In the genomic region with DNA sequence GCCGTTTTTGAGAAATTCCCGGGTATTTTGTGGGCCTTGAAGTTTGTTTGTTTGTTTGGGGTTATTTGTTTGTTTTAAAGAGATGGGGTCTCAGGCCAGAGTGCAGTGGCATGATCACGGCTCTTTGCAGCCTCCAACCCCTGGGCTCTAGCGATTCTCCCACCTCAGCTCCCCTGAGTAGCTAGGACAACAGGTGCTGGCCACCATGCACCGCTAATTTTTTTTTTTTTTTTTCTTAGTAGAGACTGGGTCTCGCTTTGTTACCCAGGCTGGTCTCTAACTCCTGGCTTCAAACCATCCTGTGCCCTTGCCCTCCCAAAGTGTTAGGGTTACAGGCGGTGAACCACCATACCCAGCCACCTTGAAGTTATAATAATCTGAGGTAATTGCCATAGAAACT, we compare ENCODE assay signal across 9 cellular contexts. TPM values are rescaled to one million over a fixed set of nuclear protein-coding genes. Genes with fewer than 3 reads are reported as not detected.
DNase-seq lines count a peak whose midpoint lies in the region; ATAC-seq and TF ChIP-seq lines count a peak whose summit lies in the region.
"Had no signal": no experiment of that assay in that cellular context is flagged by ENCODE, and none has a peak within 500 bp of the region (broad histone marks: within the 10 kb centered on the region; RNA-seq: fewer than 3 reads in every experiment).

No MANE protein-coding gene starts in this region.

- H3K27me3 Mint-ChIP-seq in activated T-cell treated with anti-CD3 and anti-CD28 coated beads, Interleukin-2, amount 50 U/mL, for 24 hours: no peaks in the 10 kb centered on the region
- no peaks in the 10 kb centered on the region for H3K27me3 Mint-ChIP-seq in activated CD8-positive, alpha-beta T cell treated with anti-CD3 and anti-CD28 coated beads for 36 hours
- H3K27me3 Mint-ChIP-seq in stimulated activated naive B cell treated with anti-CD40 and anti-IgM and Interleukin-4, amounts not matched to agents 10 μg/mL and 1 μg/mL and 100 μg/mL, for 72 hours: no peaks in the 10 kb centered on the region

- CTCF ChIA-PET in activated CD8-positive, alpha-beta T cell treated with anti-CD3 and anti-CD28 coated beads for 36 hours (lab: Charles Lee): interaction anchor here (1.2 to 3.1 kb wide), 4 partner anchors 8 to 125 kb away, joined by 3 to 19 read pairs (median 16); partner anchors contain the start of gene S100A14

- TF ChIP-seq CTCF in activated CD8-positive, alpha-beta T cell treated with anti-CD3 and anti-CD28 coated beads for 36 hours (IDR thresholded peaks at IDR 0.05): no peak

- ATAC-seq in activated CD8-positive, alpha-beta T cell treated with anti-CD3 and anti-CD28 coated beads for 36 hours: no peak
- ATAC-seq in right cardiac atrium (no peak), GM21423 (IDR thresholded peaks at IDR 0.05; ENCODE audit: unreplicated experiment) (no peak), HG02981 (IDR thresholded peaks at IDR 0.05; ENCODE audit: unreplicated experiment) (no peak)
- ATAC-seq in stimulated activated naive B cell treated with anti-CD40 and anti-IgM and Interleukin-4, amounts not matched to agents 10 μg/mL and 1 μg/mL and 100 μg/mL, for 72 hours (replicated peaks): no peak

- peak overlapping the region; percentile 98 for H3K4me3 Mint-ChIP-seq in activated T-cell treated with anti-CD3 and anti-CD28 coated beads, Interleukin-2, amount 50 U/mL, for 24 hours
- H3K4me3 Mint-ChIP-seq in activated CD8-positive, alpha-beta T cell treated with anti-CD3 and anti-CD28 coated beads for 36 hours: peak overlapping the region; percentile 100
- H3K4me3 Mint-ChIP-seq in stimulated activated naive B cell treated with anti-CD40 and anti-IgM and Interleukin-4, amounts not matched to agents 10 μg/mL and 1 μg/mL and 100 μg/mL, for 72 hours: peak overlapping the region; percentile 71 to 97

- H3K4me1 Mint-ChIP-seq in activated T-cell treated with anti-CD3 and anti-CD28 coated beads, Interleukin-2, amount 50 U/mL, for 24 hours (ENCODE audit: low read depth): peaks cover 50% of the 10 kb centered on the region
- peaks cover 48% of the 10 kb centered on the region for H3K4me1 Mint-ChIP-seq in activated CD8-positive, alpha-beta T cell treated with anti-CD3 and anti-CD28 coated beads for 36 hours (ENCODE audit: low read depth)
- peaks cover 16 to 36% of the 10 kb centered on the region in 2 donors for H3K4me1 Mint-ChIP-seq in stimulated activated naive B cell treated with anti-CD40 and anti-IgM and Interleukin-4, amounts not matched to agents 10 μg/mL and 1 μg/mL and 100 μg/mL, for 72 hours

- intact Hi-C loops in activated CD8-positive, alpha-beta T cell treated with anti-CD3 and anti-CD28 coated beads for 36 hours (cut with micrococcal nuclease): no loop called here
- intact Hi-C loops in right cardiac atrium (cut with DNase I): no loop called here

- POLR2A ChIA-PET in activated CD8-positive, alpha-beta T cell treated with anti-CD3 and anti-CD28 coated beads for 36 hours (lab: Charles Lee): interaction anchor here (0.7 to 6.3 kb wide), 8 partner anchors 11 to 506 kb away, joined by 4 to 72 read pairs (median 26); partner anchors contain the start of genes ILF2, S100A6 and SNAPIN

- H3K27ac ChIP-seq in right cardiac atrium (ENCODE audit: low read length): peak overlapping the region; percentile 75
- H3K27ac ChIP-seq: SJSA1 had no signal

- no peak for DNase-seq in activated T-cell treated with anti-CD3 and anti-CD28 coated beads, Interleukin-2, amount 50 U/mL, for 24 hours
- no peak for DNase-seq in activated T-cell treated with anti-CD3 and anti-CD28 coated beads, Interleukin-2, amount 50 U/mL, for 1 hour
- no peak for DNase-seq in activated CD8-positive, alpha-beta T cell treated with anti-CD3 and anti-CD28 coated beads for 36 hours
- no peak for DNase-seq in right cardiac atrium
- no peak for DNase-seq in stimulated activated naive B cell treated with anti-CD40 and anti-IgM and Interleukin-4, amounts not matched to agents 10 μg/mL and 1 μg/mL and 100 μg/mL, for 72 hours
- DNase-seq in SIG-M5 (lab: John Stamatoyannopoulos, UW): no peak

- no peaks in the 10 kb centered on the region for H3K27me3 ChIP-seq in right cardiac atrium (ENCODE audit: control insufficient read depth, insufficient read depth)
- H3K27me3 ChIP-seq: SJSA1 had no signal

- peaks cover 70% of the 10 kb centered on the region for H3K36me3 Mint-ChIP-seq in activated T-cell treated with anti-CD3 and anti-CD28 coated beads, Interleukin-2, amount 50 U/mL, for 24 hours (ENCODE audit: low read depth)
- H3K36me3 Mint-ChIP-seq in activated CD8-positive, alpha-beta T cell treated with anti-CD3 and anti-CD28 coated beads for 36 hours (ENCODE audit: low read depth): peaks cover 52% of the 10 kb centered on the region
- H3K36me3 Mint-ChIP-seq in stimulated activated naive B cell treated with anti-CD40 and anti-IgM and Interleukin-4, amounts not matched to agents 10 μg/mL and 1 μg/mL and 100 μg/mL, for 72 hours: peaks cover 25 to 36% of the 10 kb centered on the region in 2 donors

- H3K4me1 ChIP-seq in right cardiac atrium (ENCODE audit: control insufficient read depth, insufficient read depth, low read length): peaks cover 11% of the 10 kb centered on the region

- H3K27ac Mint-ChIP-seq in activated T-cell treated with anti-CD3 and anti-CD28 coated beads, Interleukin-2, amount 50 U/mL, for 24 hours: peak overlapping the region; percentile 100
- peak overlapping the region; percentile 99 for H3K27ac Mint-ChIP-seq in activated CD8-positive, alpha-beta T cell treated with anti-CD3 and anti-CD28 coated beads for 36 hours
- peak overlapping the region; percentile 14 for H3K27ac Mint-ChIP-seq in stimulated activated naive B cell treated with anti-CD40 and anti-IgM and Interleukin-4, amounts not matched to agents 10 μg/mL and 1 μg/mL and 100 μg/mL, for 72 hours

- WGBS in right cardiac atrium: 83% methylated on average over 7 of the region's 7 CpGs

- H3K9me3 ChIP-seq in right cardiac atrium (ENCODE audit: control insufficient read depth, low read length): no peaks in the 10 kb centered on the region
- H3K9me3 ChIP-seq: SJSA1 had no signal

- H3K9me3 Mint-ChIP-seq in activated T-cell treated with anti-CD3 and anti-CD28 coated beads, Interleukin-2, amount 50 U/mL, for 24 hours: no peaks in the 10 kb centered on the region
- peaks cover 4% of the 10 kb centered on the region for H3K9me3 Mint-ChIP-seq in activated CD8-positive, alpha-beta T cell treated with anti-CD3 and anti-CD28 coated beads for 36 hours
- peaks cover 3% of the 10 kb centered on the region in 2 donors for H3K9me3 Mint-ChIP-seq in stimulated activated naive B cell treated with anti-CD40 and anti-IgM and Interleukin-4, amounts not matched to agents 10 μg/mL and 1 μg/mL and 100 μg/mL, for 72 hours

- H3K4me3 ChIP-seq in right cardiac atrium (ENCODE audit: low read length): peak overlapping the region; percentile 12

RNA-seq across cellular contexts. Expression of gene CHTOP, which starts 2.0 kb away (rescaled TPM):
- 10 to 100 TPM; 76.8 to 83.2 TPM for total RNA-seq in activated CD8-positive, alpha-beta T cell treated with anti-CD3 and anti-CD28 coated beads for 36 hours
- total RNA-seq in right cardiac atrium: 10 to 100 TPM; 56.1 to 75.3 (median 66.1) TPM
- polyA plus RNA-seq in right cardiac atrium: 65.0 TPM

RNA-seq across cellular contexts. Expression of gene S100A1, which starts 7.6 kb away (rescaled TPM):
- total RNA-seq in activated CD8-positive, alpha-beta T cell treated with anti-CD3 and anti-CD28 coated beads for 36 hours: not detected
- total RNA-seq in right cardiac atrium: 1,000 to 10,000 TPM; 1,233 to 1,764 (median 1,522) TPM
- polyA plus RNA-seq in right cardiac atrium: 2,571 TPM

RNA-seq across cellular contexts. Expression of gene S100A13, which starts 8.6 kb away (rescaled TPM):
- 1 to 10 TPM; 8.1 to 9.4 TPM for total RNA-seq in activated CD8-positive, alpha-beta T cell treated with anti-CD3 and anti-CD28 coated beads for 36 hours
- total RNA-seq in right cardiac atrium: 100 to 1,000 TPM; 183 to 265 (median 220) TPM
- 295 TPM for polyA plus RNA-seq in right cardiac atrium

RNA-seq across cellular contexts. Expression of gene S100A14, which starts 19.7 kb away (rescaled TPM):
- total RNA-seq in activated CD8-positive, alpha-beta T cell treated with anti-CD3 and anti-CD28 coated beads for 36 hours: not detected
- total RNA-seq in right cardiac atrium: 1 to 10 TPM; 2.5 to 5.6 (median 3.8) TPM
- polyA plus RNA-seq in right cardiac atrium: 4.3 TPM
- total RNA-seq: SJSA1 had no signal

RNA-seq across cellular contexts. Expression of gene SNAPIN, which starts 22.6 kb away (rescaled TPM):
- 10 to 100 TPM; 25.7 to 27.3 TPM for total RNA-seq in activated CD8-positive, alpha-beta T cell treated with anti-CD3 and anti-CD28 coated beads for 36 hours
- 10 to 100 TPM; 42.8 to 66.3 (median 53.7) TPM for total RNA-seq in right cardiac atrium
- polyA plus RNA-seq in right cardiac atrium: 75.4 TPM

Comparison
In these comparisons a context has a peak if more than half of its experiments do, and no peak if none do; other contexts are left out.
1. H3K27ac Mint-ChIP-seq: peak in every context shown above with its lines; median percentile 100 in activated T-cell treated with anti-CD3 and anti-CD28 coated beads, Interleukin-2, amount 50 U/mL, for 24 hours; 99 in activated CD8-positive, alpha-beta T cell treated with anti-CD3 and anti-CD28 coated beads for 36 hours; 14 in stimulated activated naive B cell treated with anti-CD40 and anti-IgM and Interleukin-4, amounts not matched to agents 10 μg/mL and 1 μg/mL and 100 μg/mL, for 72 hours.
2. RNA of gene S100A1, which starts 7.6 kb away (total RNA-seq): 1,233 to 1,764 TPM in right cardiac atrium; not detected in activated CD8-positive, alpha-beta T cell treated with anti-CD3 and anti-CD28 coated beads for 36 hours; every median in the first group is over 1,000 times any median in the second.
3. RNA of gene S100A13, which starts 8.6 kb away (total RNA-seq): 183 to 265 TPM in right cardiac atrium; 8.1 to 9.4 TPM in activated CD8-positive, alpha-beta T cell treated with anti-CD3 and anti-CD28 coated beads for 36 hours; every median in the first group is over 10 times any median in the second.
4. Peak in every context shown above with its lines, with median percentiles within 50 percentile points of each other: H3K4me3 Mint-ChIP-seq.